8 cellular contexts compared by ENCODE assay signal in the genomic region with DNA sequence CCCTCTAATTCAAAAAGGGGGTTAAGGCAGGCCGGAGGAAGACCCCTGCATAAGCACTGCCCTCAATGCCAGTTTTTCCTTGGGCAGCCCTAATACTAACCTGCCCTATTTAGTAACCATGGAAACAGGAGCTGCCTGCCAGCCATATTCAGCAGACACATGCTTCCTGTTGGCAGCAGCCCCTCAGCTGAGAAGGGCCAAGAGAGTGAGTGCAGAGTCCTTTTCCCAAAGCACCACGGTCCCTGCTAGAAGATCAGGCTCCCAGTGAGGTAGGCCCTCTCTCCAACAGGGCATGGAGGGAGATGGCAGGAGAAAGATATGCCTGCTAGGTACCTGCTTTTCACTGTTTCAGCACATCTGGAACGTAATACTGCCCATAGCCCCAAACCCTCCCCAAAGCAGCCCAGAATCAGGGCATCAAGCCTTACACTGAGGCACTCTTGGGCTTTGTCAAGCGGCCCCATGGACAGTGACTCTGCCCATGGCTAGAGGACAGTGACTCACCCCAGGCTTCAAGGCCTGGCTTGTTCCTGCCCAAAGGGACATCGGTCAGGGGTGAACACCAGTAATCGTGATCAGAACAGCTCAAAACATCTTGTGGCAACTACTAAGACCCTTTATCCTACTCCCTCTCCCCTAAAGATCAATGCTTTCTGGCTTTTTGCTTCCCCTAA.
A peak's percentile ranks its signal among the peaks of the same experiment; 100 is the strongest.
DNase-seq lines count a peak whose midpoint lies in the region; ATAC-seq lines count a peak whose summit lies in the region.

No MANE protein-coding gene starts in this region.

- DNase-seq in DMS79 treated with DMSO at 0.1 percent for 48 hours (lab: John Stamatoyannopoulos, UW) = peak; percentile 83
- peak; percentile 16 for DNase-seq in RPMI8226
- peak; percentile 60 for DNase-seq in glomerular visceral epithelial cell (ENCODE audit: extremely low spot score)
- DNase-seq in putamen (ENCODE audit: low spot score) = peak; percentile 54
- DNase-seq in NCI-H226 = no peak
- DNase-seq in LoVo (ENCODE audit: low spot score) = no peak
- DNase-seq in activated CD4-positive, alpha-beta T cell treated with anti-CD3 and anti-CD28 coated beads, Interleukin-2, amount 50 U/mL, for 1 hour = no peak

- ATAC-seq in HG03139 (IDR thresholded peaks at IDR 0.05; ENCODE audit: unreplicated experiment) = no peak

Comparison
In these comparisons a context has a peak if more than half of its experiments do, and no peak if none do; other contexts are left out.
1. DNase-seq: peak in DMS79 treated with DMSO at 0.1 percent for 48 hours (single experiment), RPMI8226 (single experiment), glomerular visceral epithelial cell (single experiment) and putamen (single experiment); none in NCI-H226 (single experiment), LoVo (single experiment) and activated CD4-positive, alpha-beta T cell treated with anti-CD3 and anti-CD28 coated beads, Interleukin-2, amount 50 U/mL, for 1 hour (single experiment).